ENCODE assay signal across 10 cellular contexts in the genomic region with DNA sequence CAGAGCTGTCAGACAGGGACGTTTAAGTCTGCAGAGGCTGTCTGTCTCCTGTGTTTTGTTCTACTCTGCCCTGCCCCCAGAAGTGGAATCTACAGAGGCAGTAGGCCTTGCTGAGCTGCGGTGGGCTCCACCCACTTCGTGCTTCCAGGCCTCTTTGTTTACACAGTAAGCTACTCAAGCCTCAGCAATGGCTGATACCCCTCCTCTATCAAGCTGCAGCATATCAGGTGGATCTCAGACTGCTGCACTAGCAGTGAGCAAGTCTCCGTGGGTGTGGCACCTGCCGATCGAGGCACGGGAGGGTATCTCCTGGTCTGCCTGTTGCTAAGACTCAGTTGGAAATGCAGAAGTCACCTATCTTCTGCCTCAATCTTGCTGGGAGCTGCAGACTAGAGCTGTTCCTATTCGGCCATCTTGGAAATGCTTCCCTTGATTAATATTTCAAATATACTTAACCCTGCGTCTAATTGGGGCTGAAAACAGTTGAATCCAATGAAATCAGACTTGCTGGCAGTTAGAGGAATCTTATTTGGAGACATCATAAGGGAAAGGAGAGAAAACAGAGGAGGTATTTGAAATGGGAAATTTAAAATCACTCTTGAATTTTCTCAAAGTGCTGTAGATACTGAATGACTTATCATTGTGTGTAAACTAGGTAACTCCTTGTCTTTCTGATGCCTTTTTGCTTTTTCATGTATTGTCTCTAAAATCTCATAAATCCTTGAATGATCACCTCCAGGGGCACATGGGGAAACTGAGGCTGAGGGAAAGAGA. TPM values are rescaled to one million over a fixed set of nuclear protein-coding genes. Genes with fewer than 3 reads are reported as not detected.
DNase-seq lines count a peak whose midpoint lies in the region; ATAC-seq, FAIRE-seq and TF ChIP-seq lines count a peak whose summit lies in the region.
"Had no signal": no experiment of that assay in that cellular context is flagged by ENCODE, and none has a peak within 500 bp of the region (broad histone marks: within the 10 kb centered on the region; RNA-seq: fewer than 3 reads in every experiment).

No MANE protein-coding gene starts in this region.

- no peaks in the 10 kb centered on the region for H3K4me1 ChIP-seq in astrocyte (ENCODE audit: insufficient read depth, low read length)

- no peak overlapping the region for H3K27ac ChIP-seq in astrocyte (ENCODE audit: low read depth, low read length)
- H3K27ac ChIP-seq: epithelial cell of prostate had no signal

- H3K4me2 ChIP-seq in astrocyte (ENCODE audit: low read length) = no peak overlapping the region

- in situ Hi-C loops in GM13976 (cut with MboI; ENCODE audit: low sequenced_read_pairs, unreplicated experiment) = no loop called here

- no peak overlapping the region for H3K4me3 Mint-ChIP-seq in astrocyte (ENCODE audit: unreplicated experiment)
- no peak overlapping the region for H3K4me3 Mint-ChIP-seq in activated T-helper 17 cell treated with anti-CD3 and anti-CD28 coated beads, Interleukin-2, amount 50 U/mL, for 72 hours

- no peaks in the 10 kb centered on the region for H3K36me3 ChIP-seq in astrocyte (ENCODE audit: insufficient read depth, low read length)

- TF ChIP-seq CTCF in astrocyte (IDR thresholded peaks at IDR 0.05; ENCODE audit: insufficient read depth, low read depth, low read length) (no peak), GM13976 (IDR thresholded peaks at IDR 0.05; ENCODE audit: borderline replicate concordance, control extremely low read depth, extremely low read depth, insufficient read depth, missing control alignments) (no peak)

- H3K9me3 ChIP-seq in astrocyte (ENCODE audit: insufficient read depth, low read depth, low read length) = no peaks in the 10 kb centered on the region

- H2AFZ ChIP-seq in astrocyte (ENCODE audit: low read depth, low read length) = no peak overlapping the region

- no peaks in the 10 kb centered on the region for H3K79me2 ChIP-seq in astrocyte (ENCODE audit: insufficient read depth, low read length)

- peaks cover 8% of the 10 kb centered on the region for H3K9me3 Mint-ChIP-seq in astrocyte (ENCODE audit: unreplicated experiment)
- H3K9me3 Mint-ChIP-seq in activated T-helper 17 cell treated with anti-CD3 and anti-CD28 coated beads, Interleukin-2, amount 50 U/mL, for 72 hours = peaks cover 4% of the 10 kb centered on the region

- peak; percentile 65 for DNase-seq in DMS153 (lab: John Stamatoyannopoulos, UW)
- peak; percentile 4 for DNase-seq in NCI-H1092 treated with DMSO at 0.1 percent for 48 hours (lab: John Stamatoyannopoulos, UW)
- DNase-seq in astrocyte (ENCODE audit: low read depth) = no peak
- peak; percentile 49 for DNase-seq in mucosa of gallbladder (ENCODE audit: low spot score)
- DNase-seq in GM13976 (ENCODE audit: low spot score) = no peak
- DNase-seq in activated CD8-positive, alpha-beta memory T cell treated with anti-CD3 and anti-CD28 coated beads, Interleukin-2, amount 50 U/mL, for 4 hours = no peak

- peaks cover 3% of the 10 kb centered on the region for H3K27me3 ChIP-seq in astrocyte (ENCODE audit: insufficient read depth, low read length)

- H3K27me3 Mint-ChIP-seq in astrocyte (ENCODE audit: low read depth, unreplicated experiment) = peaks cover 2% of the 10 kb centered on the region
- no peaks in the 10 kb centered on the region for H3K27me3 Mint-ChIP-seq in activated T-helper 17 cell treated with anti-CD3 and anti-CD28 coated beads, Interleukin-2, amount 50 U/mL, for 72 hours

- no peaks in the 10 kb centered on the region for H4K20me1 ChIP-seq in astrocyte (ENCODE audit: insufficient read depth, low read length)

- no peak for FAIRE-seq in astrocyte (lab: Jason Lieb, UNC)

- ATAC-seq in GM19452 (IDR thresholded peaks at IDR 0.05; ENCODE audit: unreplicated experiment) = no peak
- ATAC-seq in activated T-helper 17 cell treated with anti-CD3 and anti-CD28 coated beads, Interleukin-2, amount 50 U/mL, for 72 hours (replicated peaks) = no peak

- peak overlapping the region; percentile 9 for H3K27ac Mint-ChIP-seq in astrocyte (ENCODE audit: unreplicated experiment)
- H3K27ac Mint-ChIP-seq in activated T-helper 17 cell treated with anti-CD3 and anti-CD28 coated beads, Interleukin-2, amount 50 U/mL, for 72 hours = no peak overlapping the region

- no peak overlapping the region for H3K4me3 ChIP-seq in astrocyte (ENCODE audit: insufficient read depth, low read depth, low read length)

- peaks cover 3% of the 10 kb centered on the region for H3K4me1 Mint-ChIP-seq in astrocyte (ENCODE audit: low read depth, unreplicated experiment)
- no peaks in the 10 kb centered on the region for H3K4me1 Mint-ChIP-seq in activated T-helper 17 cell treated with anti-CD3 and anti-CD28 coated beads, Interleukin-2, amount 50 U/mL, for 72 hours

- H3K9ac ChIP-seq in astrocyte (ENCODE audit: low read length) = no peak overlapping the region

- no peaks in the 10 kb centered on the region for H3K36me3 Mint-ChIP-seq in astrocyte (ENCODE audit: low read depth, unreplicated experiment)
- no peaks in the 10 kb centered on the region for H3K36me3 Mint-ChIP-seq in activated T-helper 17 cell treated with anti-CD3 and anti-CD28 coated beads, Interleukin-2, amount 50 U/mL, for 72 hours (ENCODE audit: low read depth)

RNA-seq across cellular contexts. Expression of a gene that starts 13.8 kb away (rescaled TPM):
- total RNA-seq in astrocyte (0.07 TPM in 1 of 2 replicates, not detected in the other), mucosa of gallbladder (223 TPM)
- total RNA-seq in activated T-helper 17 cell treated with anti-CD3 and anti-CD28 coated beads, Interleukin-2, amount 50 U/mL, for 72 hours = under 1 TPM in 1 of 2 donors, not detected in 1; 0.15 TPM
- total RNA-seq: G401 had no signal

RNA-seq across cellular contexts. Expression of a gene that starts 41.4 kb away (rescaled TPM):
- total RNA-seq in astrocyte = not detected in 2 replicates
- total RNA-seq in mucosa of gallbladder = 92.6 TPM
- not detected for total RNA-seq in activated T-helper 17 cell treated with anti-CD3 and anti-CD28 coated beads, Interleukin-2, amount 50 U/mL, for 72 hours
- total RNA-seq: G401 had no signal

Comparison
In these comparisons a context has a peak if more than half of its experiments do, and no peak if none do; other contexts are left out.
1. DNase-seq: peak in DMS153 (single experiment), NCI-H1092 treated with DMSO at 0.1 percent for 48 hours (single experiment) and mucosa of gallbladder (single experiment); none in astrocyte (single experiment), GM13976 (single experiment) and activated CD8-positive, alpha-beta memory T cell treated with anti-CD3 and anti-CD28 coated beads, Interleukin-2, amount 50 U/mL, for 4 hours (single experiment).
2. RNA of a gene that starts 13.8 kb away (total RNA-seq): 223 TPM in mucosa of gallbladder (single experiment); 0.15 TPM in activated T-helper 17 cell treated with anti-CD3 and anti-CD28 coated beads, Interleukin-2, amount 50 U/mL, for 72 hours and 0.07 TPM in astrocyte; every median in the first group is over 100 times any median in the second.
3. RNA of a gene that starts 41.4 kb away (total RNA-seq): 92.6 TPM in mucosa of gallbladder (single experiment); not detected in astrocyte and not detected in activated T-helper 17 cell treated with anti-CD3 and anti-CD28 coated beads, Interleukin-2, amount 50 U/mL, for 72 hours; every median in the first group is over 10 times any median in the second.